In the genomic region with DNA sequence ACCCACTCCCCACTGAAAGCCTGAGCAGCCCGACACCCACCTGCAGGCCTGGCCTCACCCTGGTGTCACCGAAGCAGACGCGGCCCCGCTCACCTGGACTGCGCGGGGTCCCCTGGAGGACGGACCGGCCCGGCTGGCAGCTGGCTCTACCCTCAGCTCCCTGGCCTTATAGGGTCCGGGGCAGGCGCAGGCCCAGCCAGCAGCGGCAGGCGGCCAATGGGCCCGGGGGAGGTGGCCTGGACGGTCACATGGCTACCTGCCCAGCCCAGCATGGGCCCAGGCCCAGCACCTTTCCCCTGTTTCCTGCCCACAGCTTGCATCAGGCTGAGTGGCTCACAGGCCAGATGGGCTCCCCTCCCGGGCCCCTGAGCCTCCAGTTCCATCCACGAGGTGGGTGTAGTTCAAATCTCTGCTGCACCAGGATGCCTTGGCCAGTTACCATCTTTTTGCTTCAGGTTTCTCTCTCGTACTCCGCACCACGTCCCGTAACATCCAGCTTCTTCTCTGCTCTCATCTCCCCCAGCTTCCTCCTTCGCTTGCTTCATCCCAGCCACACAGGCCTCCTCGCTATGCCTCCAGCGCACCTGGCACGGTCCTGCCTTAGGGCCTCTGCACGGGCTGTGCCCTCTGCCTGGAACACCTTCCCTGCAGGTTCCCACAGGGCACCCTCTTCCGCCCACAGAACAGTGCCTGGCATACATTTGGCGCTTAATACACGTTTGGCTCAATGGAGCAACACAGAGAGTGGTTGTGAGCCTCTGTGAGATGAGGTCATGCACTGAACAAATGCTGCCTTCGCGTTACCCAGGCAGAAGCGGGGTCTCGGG, we compare ENCODE assay signal across 12 cellular contexts. TPM values are rescaled to one million over a fixed set of nuclear protein-coding genes. Genes with fewer than 3 reads are reported as not detected.
A peak's percentile ranks its signal among the peaks of the same experiment; 100 is the strongest.
DNase-seq lines count a peak whose midpoint lies in the region; ATAC-seq and TF ChIP-seq lines count a peak whose summit lies in the region.
"Had no signal": no experiment of that assay in that cellular context is flagged by ENCODE, and none has a peak within 500 bp of the region (broad histone marks: within the 10 kb centered on the region; RNA-seq: fewer than 3 reads in every experiment).

A gene with protein sequence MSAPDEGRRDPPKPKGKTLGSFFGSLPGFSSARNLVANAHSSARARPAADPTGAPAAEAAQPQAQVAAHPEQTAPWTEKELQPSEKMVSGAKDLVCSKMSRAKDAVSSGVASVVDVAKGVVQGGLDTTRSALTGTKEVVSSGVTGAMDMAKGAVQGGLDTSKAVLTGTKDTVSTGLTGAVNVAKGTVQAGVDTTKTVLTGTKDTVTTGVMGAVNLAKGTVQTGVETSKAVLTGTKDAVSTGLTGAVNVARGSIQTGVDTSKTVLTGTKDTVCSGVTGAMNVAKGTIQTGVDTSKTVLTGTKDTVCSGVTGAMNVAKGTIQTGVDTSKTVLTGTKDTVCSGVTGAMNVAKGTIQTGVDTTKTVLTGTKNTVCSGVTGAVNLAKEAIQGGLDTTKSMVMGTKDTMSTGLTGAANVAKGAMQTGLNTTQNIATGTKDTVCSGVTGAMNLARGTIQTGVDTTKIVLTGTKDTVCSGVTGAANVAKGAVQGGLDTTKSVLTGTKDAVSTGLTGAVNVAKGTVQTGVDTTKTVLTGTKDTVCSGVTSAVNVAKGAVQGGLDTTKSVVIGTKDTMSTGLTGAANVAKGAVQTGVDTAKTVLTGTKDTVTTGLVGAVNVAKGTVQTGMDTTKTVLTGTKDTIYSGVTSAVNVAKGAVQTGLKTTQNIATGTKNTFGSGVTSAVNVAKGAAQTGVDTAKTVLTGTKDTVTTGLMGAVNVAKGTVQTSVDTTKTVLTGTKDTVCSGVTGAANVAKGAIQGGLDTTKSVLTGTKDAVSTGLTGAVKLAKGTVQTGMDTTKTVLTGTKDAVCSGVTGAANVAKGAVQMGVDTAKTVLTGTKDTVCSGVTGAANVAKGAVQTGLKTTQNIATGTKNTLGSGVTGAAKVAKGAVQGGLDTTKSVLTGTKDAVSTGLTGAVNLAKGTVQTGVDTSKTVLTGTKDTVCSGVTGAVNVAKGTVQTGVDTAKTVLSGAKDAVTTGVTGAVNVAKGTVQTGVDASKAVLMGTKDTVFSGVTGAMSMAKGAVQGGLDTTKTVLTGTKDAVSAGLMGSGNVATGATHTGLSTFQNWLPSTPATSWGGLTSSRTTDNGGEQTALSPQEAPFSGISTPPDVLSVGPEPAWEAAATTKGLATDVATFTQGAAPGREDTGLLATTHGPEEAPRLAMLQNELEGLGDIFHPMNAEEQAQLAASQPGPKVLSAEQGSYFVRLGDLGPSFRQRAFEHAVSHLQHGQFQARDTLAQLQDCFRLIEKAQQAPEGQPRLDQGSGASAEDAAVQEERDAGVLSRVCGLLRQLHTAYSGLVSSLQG (N-terminal part only) (minus strand): TSS at position 142 of the 827 bp plus-strand sequence. CDS start 214 bp downstream, outside the sequence.

- dilution Hi-C loops in IMR-90 (cut with HindIII; ENCODE audit: low sequenced_read_pairs, unreplicated experiment): no loop called here

- BruUV-seq in IMR-90 (replicated peaks; lab: Mats Ljungman, UMichigan): no TSS peak

- no peak within 1 kb of the TSS for H3K14ac ChIP-seq in IMR-90 (replicated peaks; ENCODE audit: low read depth, low read length)

- 0 out of 2 replicates have a peak within 1 kb of the TSS, but pooled peaks have one; percentile 18 for H4K5ac ChIP-seq in IMR-90 (ENCODE audit: low read depth, low read length)

- H3K9me3 Mint-ChIP-seq in stimulated activated naive CD8-positive, alpha-beta T cell treated with anti-CD3 and anti-CD28 coated beads, Interleukin-15, amount 100 ng/mL, for 72 hours: no peaks in the 10 kb centered on the region

- no peak for TF ChIP-seq POLR2A in IMR-90 (IDR thresholded peaks at IDR 0.05; ENCODE audit: low read depth, low read length)

- TF ChIP-seq RAD21 in IMR-90 (IDR thresholded peaks at IDR 0.05; ENCODE audit: low read length): no peak

- peaks cover 26% of the 10 kb centered on the region for H3K27me3 Mint-ChIP-seq in stimulated activated naive CD8-positive, alpha-beta T cell treated with anti-CD3 and anti-CD28 coated beads, Interleukin-15, amount 100 ng/mL, for 72 hours

- peak within 1 kb of the TSS; percentile 40; the same call in 1 of the 2 replicates for H3K4me2 ChIP-seq in IMR-90 (ENCODE audit: low read depth, low read length)
- H3K4me2 ChIP-seq: KMS-11 had no signal

- POLR2A ChIA-PET in IMR-90 (lab: Charles Lee; ENCODE audit: unreplicated experiment): no interaction called here

- DNase-seq in IMR-90 (peak; percentile 38), choroid plexus epithelial cell (ENCODE audit: low read depth) (peak; percentile 60), NCI-H187 (lab: John Stamatoyannopoulos, UW) (no peak)
- no peak for DNase-seq in stimulated activated naive CD8-positive, alpha-beta T cell treated with anti-CD3 and anti-CD28 coated beads, Interleukin-15, amount 100 ng/mL, for 72 hours
- DNase-seq: activated gamma-delta T cell; stimulated activated CD4-positive, alpha-beta T cell treated with anti-CD3 and anti-CD28 coated beads, Interleukin-4, amount 100 ng/mL, for 24 hours had no signal

- H2BK15ac ChIP-seq in IMR-90 (ENCODE audit: low read depth, low read length): no peak within 1 kb of the TSS

- H2AK5ac ChIP-seq in IMR-90 (ENCODE audit: low read depth, low read length): no peak within 1 kb of the TSS; the same call in 1 of the 2 replicates

- ATAC-seq in IMR-90 (ENCODE audit: low read depth) (peak; percentile 28; the same call in 1 of the 2 replicates), HG02870 (IDR thresholded peaks at IDR 0.05; ENCODE audit: unreplicated experiment) (no peak), GM19395 (IDR thresholded peaks at IDR 0.05; ENCODE audit: unreplicated experiment) (no peak)
- ATAC-seq in stimulated activated naive CD8-positive, alpha-beta T cell treated with anti-CD3 and anti-CD28 coated beads, Interleukin-15, amount 100 ng/mL, for 72 hours: no peak

- no peaks in the 10 kb centered on the region for H3K4me1 Mint-ChIP-seq in stimulated activated naive CD8-positive, alpha-beta T cell treated with anti-CD3 and anti-CD28 coated beads, Interleukin-15, amount 100 ng/mL, for 72 hours

- H2BK5ac ChIP-seq in IMR-90 (ENCODE audit: low read depth, low read length, poor library complexity, severe bottlenecking): no peak within 1 kb of the TSS

- TF ChIP-seq CTCF in IMR-90 (conservative IDR thresholded peaks at IDR 0.05; ENCODE audit: low read depth, low read length) (no peak), choroid plexus epithelial cell (conservative IDR thresholded peaks at IDR 0.05; ENCODE audit: low read depth, low read length) (no peak)

- no peak within 1 kb of the TSS for H4K91ac ChIP-seq in IMR-90 (ENCODE audit: insufficient read depth, low read depth, low read length)

- peak within 1 kb of the TSS in 1 of 2 donors; percentile 27 for H3K27ac Mint-ChIP-seq in stimulated activated naive CD8-positive, alpha-beta T cell treated with anti-CD3 and anti-CD28 coated beads, Interleukin-15, amount 100 ng/mL, for 72 hours

- H2AFZ ChIP-seq in IMR-90 (replicated peaks; ENCODE audit: low read length, poor library complexity): peak within 1 kb of the TSS; percentile 72

- H3K4ac ChIP-seq in IMR-90 (ENCODE audit: low read depth, low read length): no peak within 1 kb of the TSS

- H3K27me3 ChIP-seq in IMR-90 (ENCODE audit: control insufficient read depth, insufficient read depth, low read length): peaks cover 14% of the 10 kb centered on the region
- H3K27me3 ChIP-seq in layer of hippocampus (ENCODE audit: control insufficient read depth, insufficient read depth, low read length): no peaks in the 10 kb centered on the region
- H3K27me3 ChIP-seq in subcutaneous abdominal adipose tissue (ENCODE audit: control insufficient read depth in 5 of 5, insufficient read depth in 4 of 5, low read length in 5 of 5): peaks cover 0 to 2% (median 0%) of the 10 kb centered on the region in 5 donors

- no peak within 1 kb of the TSS for H3K4me3 ChIP-seq in IMR-90 (ENCODE audit: insufficient read depth, low read depth, low read length)
- no peak within 1 kb of the TSS for H3K4me3 ChIP-seq in choroid plexus epithelial cell (ENCODE audit: low read depth, low read length)
- H3K4me3 ChIP-seq in subcutaneous abdominal adipose tissue (ENCODE audit: low read depth in 1 of 5, low read length in 5 of 5): peak within 1 kb of the TSS; percentile 63 to 96 (median 81)
- H3K4me3 ChIP-seq: SJSA1 had no signal

- H2BK20ac ChIP-seq in IMR-90 (ENCODE audit: low read depth, low read length): no peak within 1 kb of the TSS

- in situ Hi-C loops in IMR-90 (cut with MboI; ENCODE audit: low sequenced_read_pairs): no loop called here

- H3K9me3 ChIP-seq in IMR-90 (ENCODE audit: control insufficient read depth, insufficient read depth, low read length): no peaks in the 10 kb centered on the region
- no peaks in the 10 kb centered on the region for H3K9me3 ChIP-seq in subcutaneous abdominal adipose tissue (ENCODE audit: control insufficient read depth in 5 of 5, low read length in 5 of 5)
- H3K9me3 ChIP-seq: SJSA1 had no signal

- 75% methylated on average over 9 of the region's 34 CpGs; no CpG with 5 or more reads in 1 of the 2 experiments for WGBS in IMR-90 (ENCODE audit: extremely low coverage in 2 of 2, insufficient read length in 1 of 2), 2 experiments

- intact Hi-C loops in IMR-90 (cut with micrococcal nuclease): loop anchor here (1.0 kb wide), 1 partner anchor 10 kb away; no protein-coding TSS in a partner anchor

- H3K4me1 ChIP-seq in IMR-90 (ENCODE audit: control insufficient read depth, insufficient read depth, low read length) (peaks cover 9% of the 10 kb centered on the region), subcutaneous abdominal adipose tissue (ENCODE audit: control insufficient read depth in 5 of 5, insufficient read depth in 5 of 5, low read length in 5 of 5) (peaks cover 14 to 80% (median 71%) of the 10 kb centered on the region in 5 donors)

- no peaks in the 10 kb centered on the region for H4K20me1 ChIP-seq in IMR-90 (ENCODE audit: insufficient read depth, low read length)

- no peak within 1 kb of the TSS for H3K4me3 Mint-ChIP-seq in stimulated activated naive CD8-positive, alpha-beta T cell treated with anti-CD3 and anti-CD28 coated beads, Interleukin-15, amount 100 ng/mL, for 72 hours

- no peak within 1 kb of the TSS for H2BK120ac ChIP-seq in IMR-90 (ENCODE audit: low read depth, low read length)

- H3K36me3 ChIP-seq in IMR-90 (ENCODE audit: control insufficient read depth, insufficient read depth, low read length) (no peaks in the 10 kb centered on the region), subcutaneous abdominal adipose tissue (ENCODE audit: control insufficient read depth in 5 of 5, insufficient read depth in 5 of 5, low read length in 5 of 5) (peaks cover 0 to 33% (median 17%) of the 10 kb centered on the region in 5 donors)
- H3K36me3 ChIP-seq: SJSA1 had no signal

- H3K56ac ChIP-seq in IMR-90 (ENCODE audit: extremely low read depth, insufficient read depth, low read length): no peak within 1 kb of the TSS

- H3K9ac ChIP-seq in IMR-90 (ENCODE audit: low read depth, low read length): no peak within 1 kb of the TSS
- H3K9ac ChIP-seq in subcutaneous abdominal adipose tissue (ENCODE audit: low read length in 5 of 5): peak within 1 kb of the TSS; percentile 15 to 95 (median 75)
- H3K9ac ChIP-seq: KMS-11 had no signal

- CTCF ChIA-PET in IMR-90 (lab: Yijun Ruan, JAX): no interaction called here

- H3K23ac ChIP-seq in IMR-90 (ENCODE audit: low read depth, low read length): no peak within 1 kb of the TSS

- no peak within 1 kb of the TSS for H4K8ac ChIP-seq in IMR-90 (ENCODE audit: low read depth in 2 of 2, low read length in 2 of 2)

- H3K27ac ChIP-seq in IMR-90 (ENCODE audit: insufficient read depth, low read length) (no peak within 1 kb of the TSS), layer of hippocampus (ENCODE audit: low read depth, low read length) (peak within 1 kb of the TSS; percentile 22), subcutaneous abdominal adipose tissue (ENCODE audit: low read depth, low read length) (peak within 1 kb of the TSS; percentile 97)
- H3K27ac ChIP-seq: KMS-11, SJSA1 had no signal

- no peaks in the 10 kb centered on the region for H3K79me1 ChIP-seq in IMR-90 (ENCODE audit: low read depth in 1 of 2, low read length in 2 of 2)

- no peaks in the 10 kb centered on the region for H3K9me1 ChIP-seq in IMR-90 (ENCODE audit: insufficient read depth, low read length)

- H2AK9ac ChIP-seq in IMR-90 (replicated peaks; ENCODE audit: low read depth, low read length, poor library complexity): peak within 1 kb of the TSS; percentile 76

- H3K18ac ChIP-seq in IMR-90 (ENCODE audit: low read depth, low read length): no peak within 1 kb of the TSS

RNA-seq across cellular contexts. Expression of the gene that starts here (rescaled TPM):
- under 0.01 TPM in 2 replicates for total RNA-seq in IMR-90 (2012; rRNA removed)
- polyA plus RNA-seq in IMR-90 (2012; rRNA removed): 0.07 and 0.09 TPM in 2 replicates
- polyA plus RNA-seq in IMR-90 (2012; cell fraction: cytosol; rRNA removed): 0.09 and 0.10 TPM in 2 replicates
- 0.09 and 0.20 TPM in 2 replicates for polyA plus RNA-seq in IMR-90 (2012; cell fraction: nucleus; rRNA removed; ENCODE audit: low replicate concordance)
- total RNA-seq: SJSA1 had no signal

Comparison
In these comparisons a context has a peak if more than half of its experiments do, and no peak if none do; other contexts are left out.
1. Peak in DNase-seq, ATAC-seq and H3K4me2 ChIP-seq in IMR-90; RNA of the gene not detected or under 1 TPM.
2. H3K4me3 ChIP-seq: peak in subcutaneous abdominal adipose tissue (5 of 5); none in IMR-90 (single experiment) and choroid plexus epithelial cell (single experiment).